ENCODE assay signal across 1 cellular context in the genomic region with DNA sequence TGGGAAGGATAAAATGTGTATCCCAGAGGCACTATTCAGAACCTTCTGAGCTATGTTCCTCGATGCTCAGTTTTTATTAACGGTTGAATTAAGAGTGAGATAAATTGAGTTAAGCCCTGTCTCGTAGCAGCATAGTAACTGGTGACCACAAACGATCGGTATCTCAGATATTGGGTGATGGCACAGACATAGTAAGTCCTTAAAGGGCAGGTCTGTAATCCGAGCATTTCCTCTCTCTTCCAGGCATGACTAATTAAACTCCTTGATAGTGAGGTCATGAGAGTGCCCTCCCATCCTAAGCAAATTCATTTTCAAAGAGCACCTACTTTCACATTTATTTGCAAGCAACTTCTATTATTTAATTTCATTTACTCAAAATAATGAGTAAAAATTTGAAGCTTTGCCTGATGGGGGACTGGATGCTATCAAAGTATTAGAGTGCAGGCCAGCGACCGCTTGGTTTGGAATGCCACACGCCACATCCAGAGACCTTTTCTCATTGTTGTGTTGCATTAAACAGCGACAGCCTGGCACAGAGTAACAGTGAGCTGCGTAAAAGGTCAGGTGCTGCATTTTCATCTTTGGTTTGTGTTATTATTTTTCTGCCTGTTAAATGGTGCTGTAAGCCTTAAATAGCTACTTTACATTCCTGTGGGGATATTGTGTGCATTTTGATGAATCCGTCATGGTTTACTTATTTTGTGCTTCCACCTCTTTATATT.
TF ChIP-seq lines count a peak whose summit lies in the region.

No MANE protein-coding gene starts in this region.

TF ChIP-seq in HCT116, 20 proteins besides CTCF, POLR2A, EP300 and RAD21 (continued from another document):
- TF ChIP-seq, protein P1, sequence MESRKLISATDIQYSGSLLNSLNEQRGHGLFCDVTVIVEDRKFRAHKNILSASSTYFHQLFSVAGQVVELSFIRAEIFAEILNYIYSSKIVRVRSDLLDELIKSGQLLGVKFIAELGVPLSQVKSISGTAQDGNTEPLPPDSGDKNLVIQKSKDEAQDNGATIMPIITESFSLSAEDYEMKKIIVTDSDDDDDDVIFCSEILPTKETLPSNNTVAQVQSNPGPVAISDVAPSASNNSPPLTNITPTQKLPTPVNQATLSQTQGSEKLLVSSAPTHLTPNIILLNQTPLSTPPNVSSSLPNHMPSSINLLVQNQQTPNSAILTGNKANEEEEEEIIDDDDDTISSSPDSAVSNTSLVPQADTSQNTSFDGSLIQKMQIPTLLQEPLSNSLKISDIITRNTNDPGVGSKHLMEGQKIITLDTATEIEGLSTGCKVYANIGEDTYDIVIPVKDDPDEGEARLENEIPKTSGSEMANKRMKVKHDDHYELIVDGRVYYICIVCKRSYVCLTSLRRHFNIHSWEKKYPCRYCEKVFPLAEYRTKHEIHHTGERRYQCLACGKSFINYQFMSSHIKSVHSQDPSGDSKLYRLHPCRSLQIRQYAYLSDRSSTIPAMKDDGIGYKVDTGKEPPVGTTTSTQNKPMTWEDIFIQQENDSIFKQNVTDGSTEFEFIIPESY (IDR thresholded peaks at IDR 0.05; ENCODE audit: extremely low read depth, insufficient replicate concordance, low read length), result no peak
- TF ChIP-seq SRF (IDR thresholded peaks at IDR 0.05; ENCODE audit: low read depth), result peak; percentile 86
- TF ChIP-seq EZH2 (IDR thresholded peaks at IDR 0.05), result no peak
- TF ChIP-seq POLR2AphosphoS5 (IDR thresholded peaks at IDR 0.05; ENCODE audit: low read depth, low read length), result peak; percentile 67
- TF ChIP-seq YY1 (IDR thresholded peaks at IDR 0.05; ENCODE audit: extremely low read depth, insufficient replicate concordance, low read depth, low read length), result no peak
- peak; percentile 52 for TF ChIP-seq FOSL1 (IDR thresholded peaks at IDR 0.05; ENCODE audit: low read depth)
- peak; percentile 53 for TF ChIP-seq SIN3A (IDR thresholded peaks at IDR 0.05; ENCODE audit: low read depth)
- TF ChIP-seq ZFX (IDR thresholded peaks at IDR 0.05), result no peak
- TF ChIP-seq, protein P2, sequence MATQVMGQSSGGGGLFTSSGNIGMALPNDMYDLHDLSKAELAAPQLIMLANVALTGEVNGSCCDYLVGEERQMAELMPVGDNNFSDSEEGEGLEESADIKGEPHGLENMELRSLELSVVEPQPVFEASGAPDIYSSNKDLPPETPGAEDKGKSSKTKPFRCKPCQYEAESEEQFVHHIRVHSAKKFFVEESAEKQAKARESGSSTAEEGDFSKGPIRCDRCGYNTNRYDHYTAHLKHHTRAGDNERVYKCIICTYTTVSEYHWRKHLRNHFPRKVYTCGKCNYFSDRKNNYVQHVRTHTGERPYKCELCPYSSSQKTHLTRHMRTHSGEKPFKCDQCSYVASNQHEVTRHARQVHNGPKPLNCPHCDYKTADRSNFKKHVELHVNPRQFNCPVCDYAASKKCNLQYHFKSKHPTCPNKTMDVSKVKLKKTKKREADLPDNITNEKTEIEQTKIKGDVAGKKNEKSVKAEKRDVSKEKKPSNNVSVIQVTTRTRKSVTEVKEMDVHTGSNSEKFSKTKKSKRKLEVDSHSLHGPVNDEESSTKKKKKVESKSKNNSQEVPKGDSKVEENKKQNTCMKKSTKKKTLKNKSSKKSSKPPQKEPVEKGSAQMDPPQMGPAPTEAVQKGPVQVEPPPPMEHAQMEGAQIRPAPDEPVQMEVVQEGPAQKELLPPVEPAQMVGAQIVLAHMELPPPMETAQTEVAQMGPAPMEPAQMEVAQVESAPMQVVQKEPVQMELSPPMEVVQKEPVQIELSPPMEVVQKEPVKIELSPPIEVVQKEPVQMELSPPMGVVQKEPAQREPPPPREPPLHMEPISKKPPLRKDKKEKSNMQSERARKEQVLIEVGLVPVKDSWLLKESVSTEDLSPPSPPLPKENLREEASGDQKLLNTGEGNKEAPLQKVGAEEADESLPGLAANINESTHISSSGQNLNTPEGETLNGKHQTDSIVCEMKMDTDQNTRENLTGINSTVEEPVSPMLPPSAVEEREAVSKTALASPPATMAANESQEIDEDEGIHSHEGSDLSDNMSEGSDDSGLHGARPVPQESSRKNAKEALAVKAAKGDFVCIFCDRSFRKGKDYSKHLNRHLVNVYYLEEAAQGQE (IDR thresholded peaks at IDR 0.05; ENCODE audit: low read depth), result no peak
- peak; percentile 38 for TF ChIP-seq CEBPB (IDR thresholded peaks at IDR 0.05; ENCODE audit: low read depth)
- TF ChIP-seq, protein P3, sequence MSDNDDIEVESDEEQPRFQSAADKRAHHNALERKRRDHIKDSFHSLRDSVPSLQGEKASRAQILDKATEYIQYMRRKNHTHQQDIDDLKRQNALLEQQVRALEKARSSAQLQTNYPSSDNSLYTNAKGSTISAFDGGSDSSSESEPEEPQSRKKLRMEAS (IDR thresholded peaks at IDR 0.05), result peak; percentile 49
- peak; percentile 85 for TF ChIP-seq TCF7L2 (IDR thresholded peaks at IDR 0.05; ENCODE audit: borderline replicate concordance, extremely low read depth, insufficient read depth, insufficient read length)
- peak; percentile 77 for TF ChIP-seq JUND (IDR thresholded peaks at IDR 0.05)
- TF ChIP-seq SP1 (IDR thresholded peaks at IDR 0.05; ENCODE audit: low read depth), result peak; percentile 90
- TF ChIP-seq, protein P4, sequence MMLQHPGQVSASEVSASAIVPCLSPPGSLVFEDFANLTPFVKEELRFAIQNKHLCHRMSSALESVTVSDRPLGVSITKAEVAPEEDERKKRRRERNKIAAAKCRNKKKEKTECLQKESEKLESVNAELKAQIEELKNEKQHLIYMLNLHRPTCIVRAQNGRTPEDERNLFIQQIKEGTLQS (IDR thresholded peaks at IDR 0.05), result no peak; the same call in none of the 2 replicates
- no peak for TF ChIP-seq EGR1 (IDR thresholded peaks at IDR 0.05; ENCODE audit: low read depth)
- no peak for TF ChIP-seq EZH2phosphoT487 (IDR thresholded peaks at IDR 0.05; ENCODE audit: borderline replicate concordance)
- TF ChIP-seq ELF1 (IDR thresholded peaks at IDR 0.05; ENCODE audit: borderline replicate concordance, low read depth), result no peak
- TF ChIP-seq ZNF274 (IDR thresholded peaks at IDR 0.05; ENCODE audit: low read depth, low read length), result no peak
